ENCODE assay signal across 11 cellular contexts in the genomic region with DNA sequence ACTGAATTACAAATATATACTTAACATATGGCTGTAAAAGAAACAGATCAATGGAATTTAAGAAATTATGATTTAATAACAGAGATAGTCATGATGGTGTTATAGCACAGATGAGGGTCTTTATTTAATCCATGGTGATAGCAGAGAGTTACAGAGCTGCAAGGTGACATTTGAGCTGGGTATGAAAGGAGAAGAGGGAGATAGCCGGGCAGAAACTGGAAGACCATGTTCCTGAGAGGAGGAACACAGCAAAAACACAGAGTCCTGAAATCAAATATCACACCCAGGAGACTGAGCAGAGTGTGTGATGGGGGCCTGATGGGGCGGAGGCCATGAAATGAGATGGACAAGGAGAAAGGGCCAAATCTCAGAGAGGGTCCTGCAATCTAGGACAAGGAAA.
"Had no signal": no experiment of that assay in that cellular context is flagged by ENCODE, and none has a peak within 500 bp of the region (broad histone marks: within the 10 kb centered on the region; RNA-seq: fewer than 3 reads in every experiment).

No MANE protein-coding gene starts in this region.

- H3K4me2 ChIP-seq: GM23338 had no signal

- ATAC-seq: GM23338, HCT116 had no signal

- H3K9ac ChIP-seq: GM23248 had no signal

- H3K36me3 ChIP-seq: HAP-1 had no signal

- H3K4me1 Mint-ChIP-seq: GM23338, H9 had no signal

- H2AFZ ChIP-seq: GM23248, GM23338 had no signal

- DNase-seq: GM23248, GOT3, H7, H9, HCEC 1CT, HFFc6 had no signal

- H3K4me1 ChIP-seq: HAP-1 had no signal

- FAIRE-seq: H1, H54 had no signal

- H3K27ac ChIP-seq: GM23248 had no signal

- H3K4me3 ChIP-seq: GM23248, GM23338, HAP-1 had no signal

- H3K27ac Mint-ChIP-seq: GM23338, H9, HFFc6 had no signal

- H3K4me3 Mint-ChIP-seq: GM23338, H9, HFFc6 had no signal
